8 cellular contexts compared by ENCODE assay signal in the genomic region with DNA sequence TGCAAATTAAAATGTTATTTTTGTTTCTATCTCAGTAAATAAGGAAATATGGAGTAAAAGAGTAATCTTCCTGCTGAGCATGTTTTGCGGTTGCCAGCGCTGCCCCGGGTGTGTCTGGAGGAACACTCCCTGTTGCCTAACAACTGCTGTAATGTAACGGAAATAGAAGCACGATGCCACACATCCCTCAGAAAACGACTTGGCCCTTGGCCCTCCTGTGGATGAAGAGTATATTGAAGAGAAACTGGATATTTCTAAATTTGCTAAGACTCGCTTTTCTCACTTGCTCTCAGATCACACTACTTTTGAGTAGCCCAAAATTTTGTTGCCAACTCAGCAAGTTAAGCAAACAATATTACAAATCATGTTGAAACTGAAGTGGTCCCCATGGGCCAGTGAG. TPM values are rescaled to one million over a fixed set of nuclear protein-coding genes. Genes with fewer than 3 reads are reported as not detected.
DNase-seq lines count a peak whose midpoint lies in the region; ATAC-seq lines count a peak whose summit lies in the region.

No MANE protein-coding gene starts in this region.

- H3K36me3 Mint-ChIP-seq in CD4-positive, alpha-beta memory T cell = no peaks in the 10 kb centered on the region
- H3K36me3 Mint-ChIP-seq in IgD-negative memory B cell (no peaks in the 10 kb centered on the region), T-helper 17 cell (ENCODE audit: low read depth) (peaks cover 6% of the 10 kb centered on the region)
- peaks cover 29% of the 10 kb centered on the region for H3K36me3 Mint-ChIP-seq in central memory CD8-positive, alpha-beta T cell (ENCODE audit: insufficient read depth)

- intact Hi-C loops in CD4-positive, alpha-beta memory T cell (cut with micrococcal nuclease) = no loop called here

- H3K4me1 Mint-ChIP-seq in CD4-positive, alpha-beta memory T cell = peaks cover 11 to 50% (median 15%) of the 10 kb centered on the region in 4 donors
- H3K4me1 Mint-ChIP-seq in IgD-negative memory B cell = peaks cover 34 to 54% (median 44%) of the 10 kb centered on the region in 3 donors
- H3K4me1 Mint-ChIP-seq in T-helper 17 cell = peaks cover 32% of the 10 kb centered on the region
- H3K4me1 Mint-ChIP-seq in central memory CD8-positive, alpha-beta T cell = peaks cover 77% of the 10 kb centered on the region

- peak; percentile 53 for ATAC-seq in GM19397 (IDR thresholded peaks at IDR 0.05; ENCODE audit: unreplicated experiment)
- ATAC-seq in T-helper 17 cell = peak; percentile 99
- ATAC-seq in central memory CD8-positive, alpha-beta T cell (replicated peaks; ENCODE audit: extremely low read depth, poor library complexity, severe bottlenecking) = peak; percentile 70
- ATAC-seq in GM21390 (IDR thresholded peaks at IDR 0.05; ENCODE audit: unreplicated experiment) = no peak

- H3K4me3 ChIP-seq in CD4-positive, alpha-beta memory T cell (ENCODE audit: low read length in 2 of 2) = no peak overlapping the region

- peak overlapping the region; percentile 71 to 95 (median 86) for H3K27ac Mint-ChIP-seq in CD4-positive, alpha-beta memory T cell
- peak overlapping the region in 2 of 3 donors; percentile 32 to 52 for H3K27ac Mint-ChIP-seq in IgD-negative memory B cell
- H3K27ac Mint-ChIP-seq in T-helper 17 cell = peak overlapping the region; percentile 79
- H3K27ac Mint-ChIP-seq in central memory CD8-positive, alpha-beta T cell (ENCODE audit: low read depth) = peak overlapping the region; percentile 86

- CTCF ChIA-PET in CD4-positive, alpha-beta memory T cell (lab: Charles Lee; ENCODE audit: partially characterized antibody) = no interaction called here

- H3K9me3 ChIP-seq in CD4-positive, alpha-beta memory T cell (ENCODE audit: control insufficient read depth in 1 of 2, low read length in 2 of 2) = no peaks in the 10 kb centered on the region
- no peaks in the 10 kb centered on the region for H3K9me3 ChIP-seq in T-helper 17 cell (ENCODE audit: control insufficient read depth, low read length, poor library complexity, severe bottlenecking)

- no peaks in the 10 kb centered on the region for H3K27me3 ChIP-seq in CD4-positive, alpha-beta memory T cell (ENCODE audit: insufficient read depth, low read length)

- H3K27me3 Mint-ChIP-seq in CD4-positive, alpha-beta memory T cell = peaks cover 0 to 7% of the 10 kb centered on the region in 2 donors
- peaks cover 8% of the 10 kb centered on the region for H3K27me3 Mint-ChIP-seq in IgD-negative memory B cell
- H3K27me3 Mint-ChIP-seq in T-helper 17 cell = peaks cover 25% of the 10 kb centered on the region
- H3K27me3 Mint-ChIP-seq in central memory CD8-positive, alpha-beta T cell = no peaks in the 10 kb centered on the region

- peak; percentile 38 to 90 (median 69) for DNase-seq in CD4-positive, alpha-beta memory T cell
- DNase-seq in T-helper 17 cell = peak; percentile 15 to 41 (median 29)
- DNase-seq in central memory CD8-positive, alpha-beta T cell (ENCODE audit: low spot score in 2 of 2) = peak in 1 of 2 donors; percentile 21
- DNase-seq in kidney tubule cell (ENCODE audit: low spot score) = peak; percentile 76
- DNase-seq in stimulated activated CD4-positive, alpha-beta T cell treated with anti-CD3 and anti-CD28 coated beads, TNF-alpha, amount 100 ng/mL, for 24 hours (ENCODE audit: low read depth in 3 of 3) = peak in 2 of 3 experiments; percentile 8 to 30

- POLR2A ChIA-PET in CD4-positive, alpha-beta memory T cell (lab: Charles Lee; ENCODE audit: partially characterized antibody) = no interaction called here

- no peaks in the 10 kb centered on the region for H3K36me3 ChIP-seq in CD4-positive, alpha-beta memory T cell (ENCODE audit: insufficient read depth, low read length)

- peak overlapping the region; percentile 15 for H3K27ac ChIP-seq in CD4-positive, alpha-beta memory T cell (ENCODE audit: low read depth, low read length)

- H3K9me3 Mint-ChIP-seq in CD4-positive, alpha-beta memory T cell = peaks cover 0 to 3% (median 0%) of the 10 kb centered on the region in 8 donors
- H3K9me3 Mint-ChIP-seq in IgD-negative memory B cell = no peaks in the 10 kb centered on the region
- H3K9me3 Mint-ChIP-seq in central memory CD8-positive, alpha-beta T cell = no peaks in the 10 kb centered on the region

- H3K4me3 Mint-ChIP-seq in CD4-positive, alpha-beta memory T cell = peak overlapping the region in 7 of 8 donors; percentile 0 to 67 (median 46)
- peak overlapping the region in 3 of 4 donors; percentile 1 to 48 (median 43) for H3K4me3 Mint-ChIP-seq in IgD-negative memory B cell
- H3K4me3 Mint-ChIP-seq in T-helper 17 cell = peak overlapping the region; percentile 51
- H3K4me3 Mint-ChIP-seq in central memory CD8-positive, alpha-beta T cell = peak overlapping the region; percentile 55

- H3K4me1 ChIP-seq in CD4-positive, alpha-beta memory T cell (ENCODE audit: insufficient read depth, low read length) = peaks cover 29% of the 10 kb centered on the region

RNA-seq across cellular contexts. Expression of a gene that starts 18.9 kb away (rescaled TPM):
- total RNA-seq in CD4-positive, alpha-beta memory T cell = under 1 TPM; 0.29 to 0.33 TPM
- 1 to 10 TPM; 1.6 to 3.7 TPM for polyA plus RNA-seq in CD4-positive, alpha-beta memory T cell
- polyA plus RNA-seq in IgD-negative memory B cell = 10.3 TPM
- 1 to 10 TPM in 1 of 2 donors, under 1 TPM in 1; 0.65 to 3.1 TPM for total RNA-seq in T-helper 17 cell
